In the genomic region with DNA sequence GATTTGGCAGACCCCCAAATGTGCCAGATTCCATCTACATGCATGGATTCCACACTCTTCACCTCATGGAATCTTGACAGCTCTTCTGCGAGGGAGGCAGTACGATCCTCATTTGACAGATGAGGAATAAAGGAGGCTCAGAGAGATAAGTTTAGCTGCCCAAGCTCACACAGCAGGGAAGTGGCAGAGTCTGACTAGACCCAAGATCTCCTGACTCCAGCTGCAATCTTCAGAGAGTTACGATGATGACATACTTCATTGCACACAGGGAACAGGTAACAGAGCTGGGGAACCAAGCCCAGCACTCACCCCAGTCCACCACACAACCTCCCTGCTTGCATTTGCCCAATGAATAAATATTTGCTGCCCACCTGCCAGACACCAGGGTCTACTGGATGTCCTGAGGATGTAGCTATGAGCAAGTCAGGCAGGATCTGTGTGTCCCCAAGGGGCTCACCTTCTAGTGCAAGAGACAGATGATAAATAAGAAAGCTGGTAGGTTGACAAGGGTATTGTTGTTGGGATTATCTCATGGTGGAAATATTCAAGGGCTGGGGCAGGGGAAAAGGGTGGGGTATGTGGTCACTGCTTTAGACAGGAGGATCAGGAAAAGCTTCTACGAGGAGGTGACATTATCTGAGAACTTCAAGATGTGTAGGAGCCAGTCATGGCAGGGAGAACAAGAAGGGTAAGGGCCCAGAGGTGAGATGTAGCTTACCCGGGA, we compare ENCODE assay signal across 17 cellular contexts. TPM values are rescaled to one million over a fixed set of nuclear protein-coding genes. Genes with fewer than 3 reads are reported as not detected.
DNase-seq lines count a peak whose midpoint lies in the region; ATAC-seq and TF ChIP-seq lines count a peak whose summit lies in the region.
"Had no signal": no experiment of that assay in that cellular context is flagged by ENCODE, and none has a peak within 500 bp of the region (broad histone marks: within the 10 kb centered on the region; RNA-seq: fewer than 3 reads in every experiment).

No MANE protein-coding gene starts in this region.

- no peaks in the 10 kb centered on the region for H3K9me3 ChIP-seq in neural progenitor cell (ENCODE audit: low read depth)

- H3K4me2 ChIP-seq in neural progenitor cell, result no peak overlapping the region

- H3K4me3 Mint-ChIP-seq in endothelial cell (ENCODE audit: unreplicated experiment) (no peak overlapping the region), neural progenitor cell (no peak overlapping the region)
- no peak overlapping the region for H3K4me3 Mint-ChIP-seq in effector memory CD8-positive, alpha-beta T cell
- H3K4me3 Mint-ChIP-seq: activated naive CD8-positive, alpha-beta T cell; H9; T-helper 17 cell had no signal

- no peak overlapping the region for H3K4me3 ChIP-seq in neural progenitor cell

- no peaks in the 10 kb centered on the region for H3K36me3 Mint-ChIP-seq in endothelial cell (ENCODE audit: low read depth, unreplicated experiment)
- H3K36me3 Mint-ChIP-seq in neural progenitor cell, result no peaks in the 10 kb centered on the region
- H3K36me3 Mint-ChIP-seq in effector memory CD8-positive, alpha-beta T cell (ENCODE audit: insufficient read depth), result no peaks in the 10 kb centered on the region
- H3K36me3 Mint-ChIP-seq: activated naive CD8-positive, alpha-beta T cell had no signal

- H2AFZ ChIP-seq in neural progenitor cell (replicated peaks), result no peak overlapping the region

- H3K9me3 Mint-ChIP-seq in endothelial cell (ENCODE audit: unreplicated experiment) (peaks cover 4% of the 10 kb centered on the region), neural progenitor cell (no peaks in the 10 kb centered on the region)
- no peaks in the 10 kb centered on the region for H3K9me3 Mint-ChIP-seq in effector memory CD8-positive, alpha-beta T cell
- H3K9me3 Mint-ChIP-seq: H9 had no signal

- H3K4me1 Mint-ChIP-seq in endothelial cell (ENCODE audit: unreplicated experiment), result peaks cover 21% of the 10 kb centered on the region
- peaks cover 30% of the 10 kb centered on the region for H3K4me1 Mint-ChIP-seq in neural progenitor cell
- H3K4me1 Mint-ChIP-seq in effector memory CD8-positive, alpha-beta T cell (ENCODE audit: low read depth in 2 of 2), result peaks cover 0 to 3% of the 10 kb centered on the region in 2 donors

- H4K20me1 ChIP-seq in neural progenitor cell (ENCODE audit: low read depth), result no peaks in the 10 kb centered on the region

- no peak overlapping the region for H3K27ac ChIP-seq in neural progenitor cell

- H3K79me2 ChIP-seq in neural progenitor cell (ENCODE audit: low read depth), result no peaks in the 10 kb centered on the region

- H3K9ac ChIP-seq in neural progenitor cell, result no peak overlapping the region

- ATAC-seq in effector memory CD8-positive, alpha-beta T cell (replicated peaks), result no peak
- ATAC-seq: T-helper 17 cell had no signal

- intact Hi-C loops in posterior vena cava (cut with DNase I), result no loop called here

- H3K27me3 ChIP-seq in neural progenitor cell, result no peaks in the 10 kb centered on the region

- H3K4me1 ChIP-seq in neural progenitor cell, result no peaks in the 10 kb centered on the region

- TF ChIP-seq CTCF in endothelial cell (IDR thresholded peaks at IDR 0.05; ENCODE audit: unreplicated experiment) (no peak), neural progenitor cell (IDR thresholded peaks at IDR 0.05) (no peak)

- DNase-seq in ELF-1 (ENCODE audit: low read depth, low spot score), result peak; percentile 40
- DNase-seq in NCI-H226, result peak; percentile 51
- DNase-seq in endothelial cell (ENCODE audit: low spot score), result no peak
- DNase-seq in neural progenitor cell (ENCODE audit: low spot score), result no peak
- no peak for DNase-seq in effector memory CD8-positive, alpha-beta T cell
- DNase-seq in GM19238 (ENCODE audit: insufficient read length, low spot score), result no peak
- no peak for DNase-seq in posterior vena cava (ENCODE audit: low spot score)
- DNase-seq: activated CD8-positive, alpha-beta memory T cell treated with anti-CD3 and anti-CD28 coated beads for 24 hours; H9; KBM-7; kidney glomerular epithelial cell; NCI-H2029 treated with DMSO at 0.1 percent for 48 hours; NCI-H524; occipital lobe; stimulated activated CD4-positive, alpha-beta T cell treated with anti-CD3 and anti-CD28 coated beads, Interleukin-2, amount 100 ng/mL, for 24 hours; T-helper 17 cell had no signal

- peak overlapping the region; percentile 44 for H3K27ac Mint-ChIP-seq in endothelial cell (ENCODE audit: unreplicated experiment)
- H3K27ac Mint-ChIP-seq in neural progenitor cell, result peak overlapping the region; percentile 53
- H3K27ac Mint-ChIP-seq in effector memory CD8-positive, alpha-beta T cell, result no peak overlapping the region
- H3K27ac Mint-ChIP-seq: activated naive CD8-positive, alpha-beta T cell; T-helper 17 cell had no signal

- H3K27me3 Mint-ChIP-seq in endothelial cell (ENCODE audit: unreplicated experiment) (peaks cover 2% of the 10 kb centered on the region), neural progenitor cell (ENCODE audit: insufficient read depth, low read depth) (peaks cover 5% of the 10 kb centered on the region)
- H3K27me3 Mint-ChIP-seq in effector memory CD8-positive, alpha-beta T cell, result peaks cover 0 to 9% of the 10 kb centered on the region in 2 donors
- H3K27me3 Mint-ChIP-seq: activated naive CD8-positive, alpha-beta T cell had no signal

- H3F3A ChIP-seq in neural progenitor cell (ENCODE audit: low read depth), result no peaks in the 10 kb centered on the region

- H3K36me3 ChIP-seq in neural progenitor cell, result no peaks in the 10 kb centered on the region

RNA-seq across cellular contexts. Expression of a gene that starts 28.7 kb away (rescaled TPM):
- total RNA-seq in endothelial cell (ENCODE audit: unreplicated experiment), result 19.5 TPM
- 8.7 and 12.5 TPM in 2 replicates for total RNA-seq in neural progenitor cell (ENCODE audit: low replicate concordance)
- total RNA-seq in posterior vena cava, result 100 to 1,000 TPM in 1 of 2 donors, 10 to 100 TPM in 1; 51.9 to 102 TPM

Comparison
In these comparisons a context has a peak if more than half of its experiments do, and no peak if none do; other contexts are left out.
1. DNase-seq: peak in ELF-1 (single experiment) and NCI-H226 (single experiment); none in endothelial cell (single experiment), neural progenitor cell (single experiment), effector memory CD8-positive, alpha-beta T cell (0 of 3), GM19238 (single experiment) and posterior vena cava (single experiment).
2. H3K27ac Mint-ChIP-seq: peak in endothelial cell (single experiment) and neural progenitor cell (single experiment); none in effector memory CD8-positive, alpha-beta T cell (0 of 2).